In genomic region chr18:75408554-75409506, GRCh38 we compare ENCODE assay signal across 9 cellular contexts. TPM values are rescaled to one million over a fixed set of nuclear protein-coding genes. Genes with fewer than 3 reads are reported as not detected.
DNase-seq lines count a peak whose midpoint lies in the region; ATAC-seq and TF ChIP-seq lines count a peak whose summit lies in the region.
"Had no signal": no experiment of that assay in that cellular context is flagged by ENCODE, and none has a peak within 500 bp of the region (broad histone marks: within the 10 kb centered on the region; RNA-seq: fewer than 3 reads in every experiment).

No MANE protein-coding gene starts in this region.

- no peak overlapping the region for H3K4me3 Mint-ChIP-seq in activated CD8-positive, alpha-beta T cell treated with anti-CD3 and anti-CD28 coated beads for 36 hours

- no peak for TF ChIP-seq POLR2A in ovary (IDR thresholded peaks at IDR 0.05)

- intact Hi-C loops in activated CD8-positive, alpha-beta T cell treated with anti-CD3 and anti-CD28 coated beads for 36 hours (cut with micrococcal nuclease), result no loop called here
- intact Hi-C loops in ovary (cut with DNase I), result no loop called here

- in situ Hi-C loops in ACHN (cut with HindIII; ENCODE audit: low pct_ligation_motif_present, low pct_unique_long_range_greater_than_20kb, low sequenced_read_pairs), result no loop called here

- no peaks in the 10 kb centered on the region for H3K36me3 Mint-ChIP-seq in activated CD8-positive, alpha-beta T cell treated with anti-CD3 and anti-CD28 coated beads for 36 hours (ENCODE audit: low read depth)

- POLR2A ChIA-PET in activated CD8-positive, alpha-beta T cell treated with anti-CD3 and anti-CD28 coated beads for 36 hours (lab: Charles Lee), result interaction anchor here (1.1 kb wide), 1 partner anchor 25 kb away, joined by 3 read pairs; no protein-coding TSS in a partner anchor

- WGBS in ovary, 3 donors, result 87 to 93% (median 91%) methylated on average over 10 of the region's 10 CpGs

- H3K36me3 ChIP-seq in kidney epithelial cell (ENCODE audit: control insufficient read depth, insufficient read depth, low read length), result no peaks in the 10 kb centered on the region
- no peaks in the 10 kb centered on the region for H3K36me3 ChIP-seq in ovary

- no peaks in the 10 kb centered on the region for H3K9me3 ChIP-seq in ovary

- CTCF ChIA-PET in activated CD8-positive, alpha-beta T cell treated with anti-CD3 and anti-CD28 coated beads for 36 hours (lab: Charles Lee), result no interaction called here

- no peak overlapping the region for H3K27ac ChIP-seq in ovary

- TF ChIP-seq EP300 in ovary (IDR thresholded peaks at IDR 0.05), result no peak

- H3K9me3 Mint-ChIP-seq in activated CD8-positive, alpha-beta T cell treated with anti-CD3 and anti-CD28 coated beads for 36 hours, result no peaks in the 10 kb centered on the region

- no peak overlapping the region for H3K27ac Mint-ChIP-seq in activated CD8-positive, alpha-beta T cell treated with anti-CD3 and anti-CD28 coated beads for 36 hours

- peaks cover 12% of the 10 kb centered on the region for H3K27me3 Mint-ChIP-seq in activated CD8-positive, alpha-beta T cell treated with anti-CD3 and anti-CD28 coated beads for 36 hours

- H3K4me3 ChIP-seq in kidney epithelial cell (ENCODE audit: low read depth, low read length) (no peak overlapping the region), ovary (no peak overlapping the region)

- H3K4me1 ChIP-seq in ovary (ENCODE audit: insufficient read depth), result peaks cover 2% of the 10 kb centered on the region

- DNase-seq in ACHN, result peak; percentile 92
- peak; percentile 79 for DNase-seq in HS-27A (ENCODE audit: low read depth)
- DNase-seq in activated CD8-positive, alpha-beta T cell treated with anti-CD3 and anti-CD28 coated beads for 36 hours, result peak; percentile 68
- DNase-seq in kidney epithelial cell (ENCODE audit: low read depth), result peak; percentile 97
- DNase-seq in GM19238 (ENCODE audit: insufficient read length, low spot score), result no peak
- DNase-seq in ovary, result no peak
- DNase-seq: NCI-H1105 treated with DMSO at 0.1 percent for 48 hours had no signal

- peak; percentile 94 for ATAC-seq in activated CD8-positive, alpha-beta T cell treated with anti-CD3 and anti-CD28 coated beads for 36 hours
- ATAC-seq in GM21528 (IDR thresholded peaks at IDR 0.05; ENCODE audit: low FRiP score, unreplicated experiment) (no peak), GM21447 (IDR thresholded peaks at IDR 0.05; ENCODE audit: unreplicated experiment) (no peak)

- no peak for TF ChIP-seq CTCF in activated CD8-positive, alpha-beta T cell treated with anti-CD3 and anti-CD28 coated beads for 36 hours (IDR thresholded peaks at IDR 0.05)
- no peak for TF ChIP-seq CTCF in kidney epithelial cell (IDR thresholded peaks at IDR 0.05; ENCODE audit: insufficient read depth, low read length, poor library complexity, severe bottlenecking)
- no peak for TF ChIP-seq CTCF in ovary (IDR thresholded peaks at IDR 0.05)

- no peaks in the 10 kb centered on the region for H3K27me3 ChIP-seq in kidney epithelial cell (ENCODE audit: control insufficient read depth, insufficient read depth, low read length)
- no peaks in the 10 kb centered on the region for H3K27me3 ChIP-seq in ovary

- peaks cover 13% of the 10 kb centered on the region for H3K4me1 Mint-ChIP-seq in activated CD8-positive, alpha-beta T cell treated with anti-CD3 and anti-CD28 coated beads for 36 hours (ENCODE audit: low read depth)

RNA-seq across cellular contexts. Expression of gene SMIM21, which starts 18.7 kb away (rescaled TPM):
- total RNA-seq in activated CD8-positive, alpha-beta T cell treated with anti-CD3 and anti-CD28 coated beads for 36 hours, result not detected
- total RNA-seq in kidney epithelial cell, result not detected in 2 replicates
- not detected for total RNA-seq in ovary
- not detected for polyA plus RNA-seq in ovary

Comparison
In these comparisons a context has a peak if more than half of its experiments do, and no peak if none do; other contexts are left out.
1. DNase-seq: peak in ACHN (single experiment), HS-27A (single experiment), activated CD8-positive, alpha-beta T cell treated with anti-CD3 and anti-CD28 coated beads for 36 hours (single experiment) and kidney epithelial cell (single experiment); none in GM19238 (single experiment) and ovary (0 of 5).